Comparison of ENCODE assay signal across 16 cellular contexts in genomic region chr10:125263551-125263950, GRCh38.
A peak's percentile ranks its signal among the peaks of the same experiment; 100 is the strongest.
DNase-seq lines count a peak whose midpoint lies in the region; TF ChIP-seq lines count a peak whose summit lies in the region.
"Had no signal": no experiment of that assay in that cellular context is flagged by ENCODE, and none has a peak within 500 bp of the region (broad histone marks: within the 10 kb centered on the region; RNA-seq: fewer than 3 reads in every experiment).

No MANE protein-coding gene starts in this region.

- no peaks in the 10 kb centered on the region for H3K9me3 ChIP-seq in GM23248 (ENCODE audit: low read depth)
- H3K9me3 ChIP-seq: Peyer's patch, right atrium auricular region, suprapubic skin had no signal

- H3K36me3 ChIP-seq in GM23248 (ENCODE audit: low read depth) (no peaks in the 10 kb centered on the region), H7 (replicated peaks; ENCODE audit: control insufficient read depth, insufficient read depth, low read length) (no peaks in the 10 kb centered on the region)
- H3K36me3 ChIP-seq: Peyer's patch, right atrium auricular region, suprapubic skin had no signal

- no peaks in the 10 kb centered on the region for H4K20me1 ChIP-seq in GM23248 (ENCODE audit: insufficient read depth)

- H3F3A ChIP-seq in GM23248 (ENCODE audit: insufficient read depth) = no peaks in the 10 kb centered on the region

- no peaks in the 10 kb centered on the region for H3K9me2 ChIP-seq in GM23248 (ENCODE audit: insufficient read depth)

- no peak for TF ChIP-seq CTCF in epithelial cell of esophagus (IDR thresholded peaks at IDR 0.05; ENCODE audit: insufficient read depth, low read depth, low read length, missing control alignments)

- no peak overlapping the region for H3K4me2 ChIP-seq in GM23248 (ENCODE audit: unreplicated experiment)

- in situ Hi-C loops in GM23248 (cut with MboI) = no loop called here

- H3K4me1 ChIP-seq in GM23248 (ENCODE audit: insufficient read depth) = peaks cover 11% of the 10 kb centered on the region
- H3K4me1 ChIP-seq: Peyer's patch, right atrium auricular region, suprapubic skin had no signal

- 31 to 37% methylated on average over 7 of the region's 7 CpGs for WGBS in GM23248 (ENCODE audit: low coverage in 1 of 2, low lambda C conversion rate in 2 of 2, missing lambda C conversion rate in 2 of 2), 2 experiments

- DNase-seq in GM23248 (peak; percentile 56), NCI-H460 (ENCODE audit: extremely low read depth, low read depth) (peak; percentile 39), epithelial cell of esophagus (ENCODE audit: low read depth) (peak; percentile 95), renal cortical epithelial cell (ENCODE audit: low read depth) (peak; percentile 65), ecto neural progenitor cell (ENCODE audit: low spot score) (no peak), H7 (no peak), SHP77 treated with DMSO at 0.1 percent for 48 hours (lab: John Stamatoyannopoulos, UW) (no peak)
- DNase-seq: activated CD4-positive, CD25-positive, alpha-beta regulatory T cell treated with anti-CD3 and anti-CD28 coated beads, Interleukin-2, amount 50 U/mL, for 72 hours; mesenchymal stem cell; NCI-H774; Peyer's patch; stimulated activated CD4-positive, alpha-beta T cell treated with anti-CD3 and anti-CD28 coated beads, Interleukin-1b, Interleukin-23, amount 100 ng/mL, for 48 hours; T-helper 17 cell had no signal

- H2AFZ ChIP-seq in GM23248 = no peak overlapping the region

- H3K4me3 ChIP-seq in GM23248 = no peak overlapping the region
- no peak overlapping the region for H3K4me3 ChIP-seq in epithelial cell of esophagus (ENCODE audit: low read length)
- H3K4me3 ChIP-seq in H7 (ENCODE audit: insufficient read depth, low read depth, low read length) = no peak overlapping the region
- H3K4me3 ChIP-seq: GM12878, Peyer's patch, right atrium auricular region, suprapubic skin had no signal

- H3K27ac ChIP-seq in GM23248 = no peak overlapping the region
- H3K27ac ChIP-seq: Peyer's patch, right atrium auricular region, suprapubic skin had no signal

- no peak overlapping the region for H3K9ac ChIP-seq in GM23248

- H3K79me2 ChIP-seq in GM23248 (ENCODE audit: insufficient read depth) = no peaks in the 10 kb centered on the region

- H3K27me3 ChIP-seq in GM23248 (replicated peaks; ENCODE audit: insufficient read depth) (no peaks in the 10 kb centered on the region), H7 (ENCODE audit: control insufficient read depth, insufficient read depth, low read length) (no peaks in the 10 kb centered on the region)
- H3K27me3 ChIP-seq: Peyer's patch, right atrium auricular region, suprapubic skin had no signal

Comparison
In these comparisons a context has a peak if more than half of its experiments do, and no peak if none do; other contexts are left out.
1. DNase-seq: peak in GM23248 (single experiment), NCI-H460 (single experiment), epithelial cell of esophagus (single experiment) and renal cortical epithelial cell (single experiment); none in ecto neural progenitor cell (single experiment), H7 (single experiment) and SHP77 treated with DMSO at 0.1 percent for 48 hours (single experiment).